7 cellular contexts compared by ENCODE assay signal in the genomic region with DNA sequence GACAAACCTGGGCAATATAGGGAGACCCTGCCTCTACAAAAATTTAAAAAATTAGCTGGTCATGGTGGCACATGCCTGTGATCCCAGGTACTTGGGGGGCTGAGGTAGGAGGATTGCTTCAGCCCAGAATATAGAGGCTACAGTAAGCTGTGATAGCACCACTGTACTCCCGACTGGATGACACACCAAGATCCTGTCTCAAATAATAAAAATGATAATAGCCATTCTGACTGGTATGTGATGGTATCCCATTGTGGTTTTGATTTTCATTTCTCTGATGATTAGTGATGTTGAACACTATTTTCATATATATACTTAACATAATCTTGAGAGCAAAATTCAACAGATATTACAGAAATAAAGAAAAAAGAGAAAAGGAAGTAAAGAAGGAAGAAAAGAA.
"Had no signal": no experiment of that assay in that cellular context is flagged by ENCODE, and none has a peak within 500 bp of the region (broad histone marks: within the 10 kb centered on the region; RNA-seq: fewer than 3 reads in every experiment).

No MANE protein-coding gene starts in this region.

- H3K36me3 ChIP-seq: HAP-1 had no signal

- H3K9ac ChIP-seq: GM23248 had no signal

- DNase-seq: GM23248, GOT3, H7, HFFc6 had no signal

- H2AFZ ChIP-seq: GM23248 had no signal

- H3K27ac ChIP-seq: GM23248, HL-60 had no signal

- H3K4me3 ChIP-seq: GM23248, HAP-1 had no signal

- H3K9me3 ChIP-seq: HAP-1 had no signal

- FAIRE-seq: HepG2 had no signal
